22 cellular contexts compared by ENCODE assay signal in genomic region chr20:44732327-44732726, GRCh38. TPM values are rescaled to one million over a fixed set of nuclear protein-coding genes. Genes with fewer than 3 reads are reported as not detected.
DNase-seq lines count a peak whose midpoint lies in the region; ATAC-seq and TF ChIP-seq lines count a peak whose summit lies in the region.
"Had no signal": no experiment of that assay in that cellular context is flagged by ENCODE, and none has a peak within 500 bp of the region (broad histone marks: within the 10 kb centered on the region; RNA-seq: fewer than 3 reads in every experiment).

No MANE protein-coding gene starts in this region.

- no peaks in the 10 kb centered on the region for H3K27me3 ChIP-seq in thoracic aorta (replicated peaks; ENCODE audit: insufficient read depth)
- H3K27me3 ChIP-seq: adrenal gland had no signal

- ATAC-seq in activated naive CD4-positive, alpha-beta T cell treated with anti-CD3 and anti-CD28 coated beads, Interleukin-2, amount 50 U/mL, for 72 hours: peak; percentile 57 to 81
- ATAC-seq in activated T-helper 17 cell treated with anti-CD3 and anti-CD28 coated beads, Interleukin-2, amount 50 U/mL, for 72 hours (replicated peaks): peak; percentile 67
- ATAC-seq in thoracic aorta (ENCODE audit: insufficient number of reproducible peaks, low FRiP score, low read depth): no peak
- no peak for ATAC-seq in HG02870 (IDR thresholded peaks at IDR 0.05; ENCODE audit: unreplicated experiment)
- ATAC-seq: effector memory CD8-positive, alpha-beta T cell; SK-N-SH treated with all-trans-retinoic acid at 6 μM for 48 hours had no signal

- CTCF ChIA-PET in activated naive CD4-positive, alpha-beta T cell treated with anti-CD3 and anti-CD28 coated beads, Interleukin-2, amount 10 ng/mL, durations not matched to agents 7 days and 5 days (lab: Charles Lee): interaction anchor here (0.8 to 7.5 kb wide), 13 partner anchors 14 to 517 kb away, joined by 3 to 98 read pairs (median 4); partner anchors contain the start of gene ADA

- peaks cover 6 to 9% of the 10 kb centered on the region in 2 donors for H3K9me3 Mint-ChIP-seq in activated naive CD4-positive, alpha-beta T cell treated with anti-CD3 and anti-CD28 coated beads, Interleukin-2, amount 50 U/mL, for 72 hours
- H3K9me3 Mint-ChIP-seq in activated naive CD4-positive, alpha-beta T cell treated with anti-CD3 and anti-CD28 coated beads, Interleukin-2, amount 10 ng/mL, durations not matched to agents 7 days and 5 days: peaks cover 9% of the 10 kb centered on the region
- H3K9me3 Mint-ChIP-seq in activated T-helper 17 cell treated with anti-CD3 and anti-CD28 coated beads, Interleukin-2, amount 50 U/mL, for 72 hours: peaks cover 9% of the 10 kb centered on the region

- H3K4me1 Mint-ChIP-seq in activated naive CD4-positive, alpha-beta T cell treated with anti-CD3 and anti-CD28 coated beads, Interleukin-2, amount 10 ng/mL, durations not matched to agents 7 days and 5 days: peaks cover 30% of the 10 kb centered on the region
- peaks cover 15% of the 10 kb centered on the region for H3K4me1 Mint-ChIP-seq in activated T-helper 17 cell treated with anti-CD3 and anti-CD28 coated beads, Interleukin-2, amount 50 U/mL, for 72 hours

- H3K27ac ChIP-seq in thoracic aorta: peak overlapping the region; percentile 85 to 89

- no peaks in the 10 kb centered on the region for H3K9me3 ChIP-seq in thoracic aorta
- H3K9me3 ChIP-seq: adrenal gland had no signal

- peak overlapping the region; percentile 67 to 77 for H3K27ac Mint-ChIP-seq in activated naive CD4-positive, alpha-beta T cell treated with anti-CD3 and anti-CD28 coated beads, Interleukin-2, amount 50 U/mL, for 72 hours
- H3K27ac Mint-ChIP-seq in activated naive CD4-positive, alpha-beta T cell treated with anti-CD3 and anti-CD28 coated beads, Interleukin-2, amount 10 ng/mL, durations not matched to agents 7 days and 5 days: no peak overlapping the region
- peak overlapping the region; percentile 68 for H3K27ac Mint-ChIP-seq in activated T-helper 17 cell treated with anti-CD3 and anti-CD28 coated beads, Interleukin-2, amount 50 U/mL, for 72 hours
- H3K27ac Mint-ChIP-seq: CD4-positive, alpha-beta memory T cell; effector memory CD8-positive, alpha-beta T cell had no signal

- DNase-seq in activated naive CD4-positive, alpha-beta T cell treated with anti-CD3 and anti-CD28 coated beads, Interleukin-2, amount 50 U/mL, for 72 hours (ENCODE audit: low spot score in 2 of 2): no peak
- no peak for DNase-seq in activated naive CD4-positive, alpha-beta T cell treated with anti-CD3 and anti-CD28 coated beads, Interleukin-2, amount 10 ng/mL, durations not matched to agents 7 days and 5 days
- DNase-seq in epithelial cell of esophagus (ENCODE audit: low read depth): peak; percentile 39
- DNase-seq in thoracic aorta (ENCODE audit: low spot score): no peak
- no peak for DNase-seq in cortex of kidney (lab: John Stamatoyannopoulos, UW)
- no peak for DNase-seq in activated CD4-positive, alpha-beta T cell treated with anti-CD3 and anti-CD28 coated beads, Interleukin-2, amount 50 U/mL, for 4 hours
- DNase-seq: CD4-positive, alpha-beta memory T cell; effector memory CD8-positive, alpha-beta T cell; hippocampal formation; Kasumi-1; midbrain; NCI-H1417 treated with DMSO at 0.1 percent for 48 hours; stimulated activated CD4-positive, alpha-beta T cell treated with anti-CD3 and anti-CD28 coated beads, Interleukin-12 subunit alpha, Interleukin-12 subunit beta, amount 100 ng/mL, for 4 hours; trophoblast cell had no signal

- TF ChIP-seq CTCF in epithelial cell of esophagus (IDR thresholded peaks at IDR 0.05; ENCODE audit: insufficient read depth, low read depth, low read length, missing control alignments) (no peak), thoracic aorta (IDR thresholded peaks at IDR 0.05) (no peak)

- peaks cover 12 to 14% of the 10 kb centered on the region in 2 donors for H3K36me3 Mint-ChIP-seq in activated naive CD4-positive, alpha-beta T cell treated with anti-CD3 and anti-CD28 coated beads, Interleukin-2, amount 50 U/mL, for 72 hours
- H3K36me3 Mint-ChIP-seq in activated naive CD4-positive, alpha-beta T cell treated with anti-CD3 and anti-CD28 coated beads, Interleukin-2, amount 10 ng/mL, durations not matched to agents 7 days and 5 days: peaks cover 7% of the 10 kb centered on the region
- H3K36me3 Mint-ChIP-seq in activated T-helper 17 cell treated with anti-CD3 and anti-CD28 coated beads, Interleukin-2, amount 50 U/mL, for 72 hours (ENCODE audit: low read depth): no peaks in the 10 kb centered on the region
- H3K36me3 Mint-ChIP-seq: CD4-positive, alpha-beta memory T cell had no signal

- H3K4me3 Mint-ChIP-seq in activated naive CD4-positive, alpha-beta T cell treated with anti-CD3 and anti-CD28 coated beads, Interleukin-2, amount 10 ng/mL, durations not matched to agents 7 days and 5 days: no peak overlapping the region
- no peak overlapping the region for H3K4me3 Mint-ChIP-seq in activated T-helper 17 cell treated with anti-CD3 and anti-CD28 coated beads, Interleukin-2, amount 50 U/mL, for 72 hours
- H3K4me3 Mint-ChIP-seq: CD4-positive, alpha-beta memory T cell; central memory CD8-positive, alpha-beta T cell; effector memory CD8-positive, alpha-beta T cell; neural crest cell had no signal

- H3K4me1 ChIP-seq in thoracic aorta (ENCODE audit: control insufficient read depth in 1 of 2, low read depth in 2 of 2): peaks cover 24 to 87% of the 10 kb centered on the region in 2 donors

- peaks cover 6% of the 10 kb centered on the region for H3K27me3 Mint-ChIP-seq in activated naive CD4-positive, alpha-beta T cell treated with anti-CD3 and anti-CD28 coated beads, Interleukin-2, amount 10 ng/mL, durations not matched to agents 7 days and 5 days
- no peaks in the 10 kb centered on the region for H3K27me3 Mint-ChIP-seq in activated T-helper 17 cell treated with anti-CD3 and anti-CD28 coated beads, Interleukin-2, amount 50 U/mL, for 72 hours
- H3K27me3 Mint-ChIP-seq: CD4-positive, alpha-beta memory T cell; central memory CD8-positive, alpha-beta T cell had no signal

- no peak overlapping the region for H3K4me3 ChIP-seq in epithelial cell of esophagus (ENCODE audit: low read length)
- no peak overlapping the region for H3K4me3 ChIP-seq in thoracic aorta
- H3K4me3 ChIP-seq: adrenal gland had no signal

- no peaks in the 10 kb centered on the region for H3K36me3 ChIP-seq in thoracic aorta
- H3K36me3 ChIP-seq: adrenal gland had no signal

RNA-seq across cellular contexts. Expression of gene KCNK15, which starts 13.3 kb away (rescaled TPM):
- total RNA-seq in activated naive CD4-positive, alpha-beta T cell treated with anti-CD3 and anti-CD28 coated beads, Interleukin-2, amount 50 U/mL, for 72 hours: under 1 TPM; 0.09 to 0.37 TPM
- total RNA-seq in activated T-helper 17 cell treated with anti-CD3 and anti-CD28 coated beads, Interleukin-2, amount 50 U/mL, for 72 hours: under 1 TPM; 0.09 to 0.11 TPM
- total RNA-seq in thoracic aorta: 10 to 100 TPM; 26.3 to 60.0 TPM
- total RNA-seq: CD4-positive, alpha-beta memory T cell; HT-29; neural crest cell had no signal

RNA-seq across cellular contexts. Expression of gene CCN5, which starts 17.2 kb away (rescaled TPM):
- total RNA-seq in activated naive CD4-positive, alpha-beta T cell treated with anti-CD3 and anti-CD28 coated beads, Interleukin-2, amount 50 U/mL, for 72 hours: not detected
- not detected for total RNA-seq in activated T-helper 17 cell treated with anti-CD3 and anti-CD28 coated beads, Interleukin-2, amount 50 U/mL, for 72 hours
- total RNA-seq in thoracic aorta: 100 to 1,000 TPM; 652 to 994 TPM
- total RNA-seq: CD4-positive, alpha-beta memory T cell; HT-29; kidney epithelial cell; neural crest cell had no signal

Comparison
In these comparisons a context has a peak if more than half of its experiments do, and no peak if none do; other contexts are left out.
1. ATAC-seq: peak in activated naive CD4-positive, alpha-beta T cell treated with anti-CD3 and anti-CD28 coated beads, Interleukin-2, amount 50 U/mL, for 72 hours (2 of 2) and activated T-helper 17 cell treated with anti-CD3 and anti-CD28 coated beads, Interleukin-2, amount 50 U/mL, for 72 hours (single experiment); none in thoracic aorta (single experiment) and HG02870 (single experiment).
2. RNA of gene KCNK15, which starts 13.3 kb away (total RNA-seq): 26.3 to 60.0 TPM in thoracic aorta; 0.09 to 0.37 TPM in activated naive CD4-positive, alpha-beta T cell treated with anti-CD3 and anti-CD28 coated beads, Interleukin-2, amount 50 U/mL, for 72 hours and 0.09 to 0.11 TPM in activated T-helper 17 cell treated with anti-CD3 and anti-CD28 coated beads, Interleukin-2, amount 50 U/mL, for 72 hours; every median in the first group is over 10 times any median in the second.
3. RNA of gene CCN5, which starts 17.2 kb away (total RNA-seq): 652 to 994 TPM in thoracic aorta; not detected in activated naive CD4-positive, alpha-beta T cell treated with anti-CD3 and anti-CD28 coated beads, Interleukin-2, amount 50 U/mL, for 72 hours and not detected in activated T-helper 17 cell treated with anti-CD3 and anti-CD28 coated beads, Interleukin-2, amount 50 U/mL, for 72 hours; every median in the first group is over 100 times any median in the second.